14 cellular contexts compared by ENCODE assay signal in the genomic region with DNA sequence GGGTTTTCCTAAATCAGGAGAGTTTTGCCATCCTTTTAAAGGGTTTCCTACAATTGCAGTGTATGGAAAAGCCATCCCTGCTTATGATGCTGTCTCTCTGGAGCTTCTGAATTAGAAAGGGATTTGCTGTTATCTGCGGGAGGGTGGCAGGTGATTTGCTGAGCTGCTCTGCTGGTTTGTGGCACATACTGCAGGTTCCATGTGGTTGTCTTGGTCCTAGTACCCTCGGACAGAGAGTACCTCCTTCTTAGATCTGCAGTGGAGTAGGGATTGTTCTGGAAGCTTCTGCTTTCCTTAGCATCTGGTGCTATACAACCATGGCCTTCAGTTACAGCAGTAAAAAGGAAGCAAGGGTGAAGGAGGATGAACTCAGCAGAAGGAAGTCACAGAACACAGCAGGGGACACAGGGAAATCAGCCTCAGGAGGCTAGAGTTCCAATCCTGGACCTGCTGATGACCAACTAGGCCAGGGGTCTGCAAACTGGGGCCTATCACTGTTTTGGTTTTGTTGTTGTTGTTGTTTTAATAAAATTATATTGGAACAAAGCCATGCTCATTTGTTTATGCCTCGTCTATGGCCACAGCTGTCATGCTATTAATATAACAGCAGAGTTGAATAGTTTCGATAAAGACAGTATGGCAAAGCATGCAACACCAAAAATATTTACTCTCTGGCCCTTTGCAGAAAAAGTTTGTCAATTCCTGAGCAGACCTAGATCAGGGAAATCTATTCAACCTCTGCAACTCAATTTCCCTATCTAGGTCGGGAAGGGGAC. TPM values are rescaled to one million over a fixed set of nuclear protein-coding genes. Genes with fewer than 3 reads are reported as not detected.
DNase-seq lines count a peak whose midpoint lies in the region; ATAC-seq, FAIRE-seq and TF ChIP-seq lines count a peak whose summit lies in the region.
"Had no signal": no experiment of that assay in that cellular context is flagged by ENCODE, and none has a peak within 500 bp of the region (broad histone marks: within the 10 kb centered on the region; RNA-seq: fewer than 3 reads in every experiment).

No MANE protein-coding gene starts in this region.

- no peak for DNase-seq in GM12892 (ENCODE audit: insufficient read length)
- peak; percentile 44 for DNase-seq in OCI-LY7 (ENCODE audit: low spot score)
- peak; percentile 45 for DNase-seq in mesenteric fat pad (ENCODE audit: low spot score)
- DNase-seq in HTR-8/SVneo (ENCODE audit: insufficient read length, low spot score), result no peak
- DNase-seq in omental fat pad (ENCODE audit: low spot score), result no peak
- DNase-seq in COR-L47 (lab: John Stamatoyannopoulos, UW), result no peak
- no peak for DNase-seq in hepatocyte (ENCODE audit: low spot score)
- DNase-seq: aorta, DMS79, NCI-H1694 had no signal

- no peaks in the 10 kb centered on the region for H3K79me2 ChIP-seq in OCI-LY7 (ENCODE audit: insufficient read depth, low read depth, low read length)
- H3K79me2 ChIP-seq in hepatocyte, result no peaks in the 10 kb centered on the region
- H3K79me2 ChIP-seq: parathyroid adenoma had no signal

- H3K27ac ChIP-seq in OCI-LY7 (ENCODE audit: low read depth, low read length, poor library complexity, severe bottlenecking), result peak overlapping the region; percentile 68
- no peak overlapping the region for H3K27ac ChIP-seq in hepatocyte
- H3K27ac ChIP-seq: epithelial cell of prostate, parathyroid adenoma had no signal

- POLR2A ChIA-PET in OCI-LY7 (lab: Charles Lee), result interaction anchor here (0.6 to 2.0 kb wide), 6 partner anchors 10 to 310 kb away, joined by 3 to 7 read pairs (median 3); no protein-coding TSS in a partner anchor

- FAIRE-seq in GM12892 (lab: Jason Lieb, UNC) (peak; percentile 90), HTR-8/SVneo (lab: Jason Lieb, UNC) (no peak)

- H3K9me2 ChIP-seq in OCI-LY7 (ENCODE audit: insufficient read depth, low read length), result no peaks in the 10 kb centered on the region
- no peaks in the 10 kb centered on the region for H3K9me2 ChIP-seq in hepatocyte (replicated peaks; ENCODE audit: insufficient read depth)

- H4K20me1 ChIP-seq in OCI-LY7 (ENCODE audit: insufficient read depth, low read length), result no peaks in the 10 kb centered on the region
- H4K20me1 ChIP-seq in hepatocyte (ENCODE audit: insufficient read depth, poor library complexity, severe bottlenecking), result no peaks in the 10 kb centered on the region

- H2AFZ ChIP-seq in OCI-LY7 (ENCODE audit: low read length) (peak overlapping the region; percentile 69), hepatocyte (no peak overlapping the region)
- H2AFZ ChIP-seq: parathyroid adenoma had no signal

- WGBS in hepatocyte (ENCODE audit: low lambda C conversion rate, missing lambda C conversion rate), result 71% methylated on average over 5 of the region's 5 CpGs

- no peak for TF ChIP-seq POLR2A in GM12892 (IDR thresholded peaks at IDR 0.05; ENCODE audit: low read depth, low read length)

- H3K4me3 ChIP-seq in OCI-LY7 (ENCODE audit: low read depth, low read length, poor library complexity, severe bottlenecking), result peak overlapping the region; percentile 29
- no peak overlapping the region for H3K4me3 ChIP-seq in hepatocyte

- H3K36me3 ChIP-seq in OCI-LY7 (ENCODE audit: insufficient read depth, low read length) (no peaks in the 10 kb centered on the region), hepatocyte (replicated peaks; ENCODE audit: insufficient read depth, low read depth) (no peaks in the 10 kb centered on the region)

- peaks cover 44% of the 10 kb centered on the region for H3K4me1 ChIP-seq in OCI-LY7 (ENCODE audit: insufficient read depth, low read length, poor library complexity, severe bottlenecking)
- H3K4me1 ChIP-seq in hepatocyte (ENCODE audit: insufficient read depth), result no peaks in the 10 kb centered on the region

- CTCF ChIA-PET in OCI-LY7 (lab: Charles Lee; ENCODE audit: unreplicated experiment), result interaction anchor here (1.2 kb wide), 1 partner anchor 10 kb away, joined by 3 read pairs; no protein-coding TSS in a partner anchor

- H3K4me2 ChIP-seq in OCI-LY7 (ENCODE audit: low read length) (peak overlapping the region; percentile 66), hepatocyte (no peak overlapping the region)

- ATAC-seq in GM21619 (IDR thresholded peaks at IDR 0.05; ENCODE audit: unreplicated experiment), result peak; percentile 53
- no peak for ATAC-seq in omental fat pad (ENCODE audit: low FRiP score)
- ATAC-seq: Panc1 had no signal

- no peak; the same call in 1 of the 2 replicates for TF ChIP-seq CTCF in OCI-LY7 (conservative IDR thresholded peaks at IDR 0.05; ENCODE audit: low read length)
- no peak for TF ChIP-seq CTCF in omental fat pad (IDR thresholded peaks at IDR 0.05)
- TF ChIP-seq CTCF in hepatocyte (IDR thresholded peaks at IDR 0.05; ENCODE audit: poor library complexity), result no peak

- no peaks in the 10 kb centered on the region for H3K27me3 ChIP-seq in hepatocyte

- intact Hi-C loops in OCI-LY7 (cut with micrococcal nuclease; ENCODE audit: unreplicated experiment), result loop anchor here (1.0 kb wide), 1 partner anchor 9 kb away; no protein-coding TSS in a partner anchor

- no peaks in the 10 kb centered on the region for H3K9me3 ChIP-seq in OCI-LY7 (ENCODE audit: low read length)
- no peaks in the 10 kb centered on the region for H3K9me3 ChIP-seq in hepatocyte (ENCODE audit: low read depth)

- BruUV-seq in OCI-LY7 (replicated peaks; lab: Mats Ljungman, UMichigan), result no TSS peak

RNA-seq across cellular contexts. Expression of a gene that starts 39.5 kb away (rescaled TPM):
- 4.0 TPM for polyA plus RNA-seq in GM12892 (2012; ENCODE audit: missing spikeins)
- 12.4 and 20.3 TPM in 2 replicates for total RNA-seq in OCI-LY7 (2014; rRNA removed; shearing (Covaris generic))
- total RNA-seq in OCI-LY7 (2022) (6.5 and 8.3 TPM in 2 replicates), mesenteric fat pad (3.3 TPM), omental fat pad (1 to 10 TPM; 2.7 to 8.0 (median 5.0) TPM), hepatocyte (7.2 and 8.2 TPM in 2 replicates)
- polyA plus RNA-seq in hepatocyte, result 10.6 and 13.7 TPM in 2 replicates

Comparison
In these comparisons a context has a peak if more than half of its experiments do, and no peak if none do; other contexts are left out.
1. DNase-seq: peak in OCI-LY7 (single experiment) and mesenteric fat pad (single experiment); none in GM12892 (single experiment), HTR-8/SVneo (single experiment), omental fat pad (single experiment), COR-L47 (single experiment) and hepatocyte (single experiment).